8 cellular contexts compared by ENCODE assay signal in the genomic region with DNA sequence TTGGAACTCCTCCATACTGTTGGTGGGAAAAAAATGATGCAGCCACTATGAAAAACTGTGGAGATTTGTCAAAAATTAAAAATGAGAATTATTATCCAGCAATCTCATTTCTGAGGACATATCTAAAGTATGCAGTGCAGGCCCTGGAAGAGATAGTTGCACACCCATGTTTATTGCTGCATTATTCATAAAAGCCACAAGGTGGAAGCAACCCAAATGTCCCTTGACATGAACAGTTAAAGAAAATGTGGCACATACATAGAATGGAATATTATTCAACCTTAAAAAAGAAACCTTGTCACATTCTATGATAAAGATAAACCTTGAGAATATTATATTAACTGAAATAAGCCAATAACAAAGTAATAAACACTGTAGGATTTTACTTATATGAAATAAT.
A peak's percentile ranks its signal among the peaks of the same experiment; 100 is the strongest.
DNase-seq lines count a peak whose midpoint lies in the region; ATAC-seq and TF ChIP-seq lines count a peak whose summit lies in the region.

No MANE protein-coding gene starts in this region.

- H3K9me3 Mint-ChIP-seq in endothelial cell (ENCODE audit: unreplicated experiment), result no peaks in the 10 kb centered on the region

- intact Hi-C loops in stomach (cut with DNase I; ENCODE audit: low total_unique reads), result no loop called here

- no peaks in the 10 kb centered on the region for H3K36me3 ChIP-seq in stomach

- no peak for TF ChIP-seq POLR2A in stomach (IDR thresholded peaks at IDR 0.05)

- no peaks in the 10 kb centered on the region for H3K9me3 ChIP-seq in stomach

- no peak overlapping the region for H3K4me3 ChIP-seq in stomach

- no peak overlapping the region for H3K27ac ChIP-seq in stomach

- H3K27ac Mint-ChIP-seq in endothelial cell (ENCODE audit: unreplicated experiment), result no peak overlapping the region

- H3K4me1 ChIP-seq in stomach, result no peaks in the 10 kb centered on the region

- H3K36me3 Mint-ChIP-seq in endothelial cell (ENCODE audit: low read depth, unreplicated experiment), result no peaks in the 10 kb centered on the region

- no peak for TF ChIP-seq EP300 in stomach (IDR thresholded peaks at IDR 0.05)

- peak; percentile 80 for ATAC-seq in GM18909 (IDR thresholded peaks at IDR 0.05; ENCODE audit: poor library complexity, unreplicated experiment)

- no peaks in the 10 kb centered on the region for H3K4me1 Mint-ChIP-seq in endothelial cell (ENCODE audit: unreplicated experiment)

- H3K4me3 Mint-ChIP-seq in endothelial cell (ENCODE audit: unreplicated experiment), result no peak overlapping the region

- H3K27me3 Mint-ChIP-seq in endothelial cell (ENCODE audit: unreplicated experiment), result no peaks in the 10 kb centered on the region

- DNase-seq in AG09319 (ENCODE audit: extremely low read depth, low read depth), result no peak
- DNase-seq in endothelial cell (ENCODE audit: low spot score), result no peak
- no peak for DNase-seq in iPS-NIHi11 (ENCODE audit: low spot score)
- no peak for DNase-seq in NCI-H345 treated with DMSO at 0.1 percent for 48 hours (lab: John Stamatoyannopoulos, UW; ENCODE audit: unreplicated experiment)
- no peak for DNase-seq in T-helper 9 cell
- DNase-seq in stomach, result no peak

- TF ChIP-seq CTCF in AG09319 (IDR thresholded peaks at IDR 0.05; ENCODE audit: low read depth, low read length), result peak; percentile 34
- peak; percentile 42; the same call in 1 of the 2 replicates for TF ChIP-seq CTCF in LNCAP (IDR thresholded peaks at IDR 0.05)
- TF ChIP-seq CTCF in endothelial cell (IDR thresholded peaks at IDR 0.05; ENCODE audit: unreplicated experiment), result peak; percentile 52
- TF ChIP-seq CTCF in stomach (IDR thresholded peaks at IDR 0.05), result peak in 2 of 7 experiments; percentile 13 to 20

- H3K27me3 ChIP-seq in stomach, result no peaks in the 10 kb centered on the region
